8 cellular contexts compared by ENCODE assay signal in genomic region chr15:90035095-90035834, GRCh38. TPM values are rescaled to one million over a fixed set of nuclear protein-coding genes. Genes with fewer than 3 reads are reported as not detected.
DNase-seq lines count a peak whose midpoint lies in the region; ATAC-seq and TF ChIP-seq lines count a peak whose summit lies in the region.

No MANE protein-coding gene starts in this region.

- peak; percentile 27 for TF ChIP-seq POLR2A in right lobe of liver (IDR thresholded peaks at IDR 0.05)

- H3K27me3 ChIP-seq in brain microvascular endothelial cell (replicated peaks) (no peaks in the 10 kb centered on the region), right lobe of liver (no peaks in the 10 kb centered on the region), upper lobe of right lung (no peaks in the 10 kb centered on the region), BE2C (no peaks in the 10 kb centered on the region)

- 40% methylated on average over 13 of the region's 19 CpGs for WGBS in right lobe of liver (ENCODE audit: insufficient coverage, low coverage, low lambda C conversion rate, missing lambda C conversion rate)

- in situ Hi-C loops in brain microvascular endothelial cell (cut with HindIII; ENCODE audit: low pct_ligation_motif_present, low sequenced_read_pairs) = no loop called here

- DNase-seq in CMK (ENCODE audit: low read depth) (peak; percentile 90), NCI-H2029 treated with DMSO at 0.1 percent for 48 hours (lab: John Stamatoyannopoulos, UW) (peak; percentile 7), brain microvascular endothelial cell (peak; percentile 64), right lobe of liver (peak; percentile 66 to 77 (median 69)), upper lobe of right lung (peak; percentile 88), mesenteric fat pad (ENCODE audit: low spot score) (no peak), BE2C (no peak), NOMO-1 treated with dmso at 0.1 percent for 144 hours (lab: John Stamatoyannopoulos, UW; ENCODE audit: unreplicated experiment) (no peak)

- ATAC-seq in right lobe of liver (peak; percentile 18 to 59 (median 36)), upper lobe of right lung (peak; percentile 66)

- no peak overlapping the region for H3K4me3 ChIP-seq in brain microvascular endothelial cell (ENCODE audit: low read depth, low read length)
- H3K4me3 ChIP-seq in right lobe of liver = no peak overlapping the region
- no peak overlapping the region for H3K4me3 ChIP-seq in upper lobe of right lung
- H3K4me3 ChIP-seq in BE2C (ENCODE audit: low read depth, low read length) = no peak overlapping the region

- H3K36me3 ChIP-seq in brain microvascular endothelial cell (replicated peaks) (no peaks in the 10 kb centered on the region), right lobe of liver (no peaks in the 10 kb centered on the region), upper lobe of right lung (no peaks in the 10 kb centered on the region), BE2C (no peaks in the 10 kb centered on the region)

- intact Hi-C loops in right lobe of liver (cut with DNase I) (no loop called here), upper lobe of right lung (cut with DNase I) (no loop called here)

- peaks cover 0 to 62% (median 31%) of the 10 kb centered on the region in 4 donors for H3K4me1 ChIP-seq in right lobe of liver
- peaks cover 77% of the 10 kb centered on the region for H3K4me1 ChIP-seq in upper lobe of right lung
- peaks cover 12% of the 10 kb centered on the region for H3K4me1 ChIP-seq in BE2C

- no peaks in the 10 kb centered on the region for H3K9me3 ChIP-seq in right lobe of liver
- no peaks in the 10 kb centered on the region for H3K9me3 ChIP-seq in upper lobe of right lung
- H3K9me3 ChIP-seq in BE2C = no peaks in the 10 kb centered on the region

- TF ChIP-seq CTCF in brain microvascular endothelial cell (IDR thresholded peaks at IDR 0.05; ENCODE audit: low read depth, low read length, missing control alignments) (no peak), right lobe of liver (IDR thresholded peaks at IDR 0.05) (no peak), upper lobe of right lung (IDR thresholded peaks at IDR 0.05) (no peak), BE2C (IDR thresholded peaks at IDR 0.05; ENCODE audit: low read depth, low read length) (no peak)

- H3K27ac ChIP-seq in brain microvascular endothelial cell (peak overlapping the region; percentile 21), right lobe of liver (peak overlapping the region; percentile 43 to 87 (median 67)), upper lobe of right lung (peak overlapping the region; percentile 92)

RNA-seq across cellular contexts. Expression of gene ZNF710, which starts 34.1 kb away (rescaled TPM):
- total RNA-seq in right lobe of liver (10 to 100 TPM in 1 of 6 experiments, 1 to 10 TPM in 5; 4.7 to 17.1 (median 7.4) TPM), upper lobe of right lung (47.9 TPM), mesenteric fat pad (11.5 TPM)
- 14.6 TPM for polyA plus RNA-seq in BE2C (2012; ENCODE audit: insufficient read depth, insufficient read length, low read depth)

Comparison
In these comparisons a context has a peak if more than half of its experiments do, and no peak if none do; other contexts are left out.
1. DNase-seq: peak in CMK (single experiment), NCI-H2029 treated with DMSO at 0.1 percent for 48 hours (single experiment), brain microvascular endothelial cell (single experiment), right lobe of liver (3 of 3) and upper lobe of right lung (single experiment); none in mesenteric fat pad (single experiment), BE2C (single experiment) and NOMO-1 treated with dmso at 0.1 percent for 144 hours (single experiment).
2. H3K27ac ChIP-seq: peak in every context shown above with its lines; median percentile 92 in upper lobe of right lung; 67 in right lobe of liver; 21 in brain microvascular endothelial cell.